1 cellular context compared by ENCODE assay signal in genomic region chr19:35756373-35757230, GRCh38.
TF ChIP-seq lines count a peak whose summit lies in the region.

Gene HSPB6 (minus strand): TSS chr19:35757029. CDS start chr19:35757008, 21 bp downstream.

TF ChIP-seq in SK-N-SH, 30 proteins besides CTCF, POLR2A, EP300 and RAD21 (continued from another document):
- TF ChIP-seq IRF3 (IDR thresholded peaks at IDR 0.05; ENCODE audit: low read depth, low read length) = no peak
- no peak for TF ChIP-seq CHD2 (IDR thresholded peaks at IDR 0.05; ENCODE audit: low read length, partially characterized antibody)
